Comparison of ENCODE assay signal across 8 cellular contexts in genomic region chr14:75063491-75064204, GRCh38. TPM values are rescaled to one million over a fixed set of nuclear protein-coding genes. Genes with fewer than 3 reads are reported as not detected.
DNase-seq lines count a peak whose midpoint lies in the region; ATAC-seq and TF ChIP-seq lines count a peak whose summit lies in the region.

Gene ACYP1, minus strand, starts transcription at chr14:75064024. Its CDS starts 471 bp downstream, at chr14:75063553.

- H3K4me3 Mint-ChIP-seq in H9 (peak within 1 kb of the TSS; percentile 97 to 98), nephron (peak within 1 kb of the TSS; percentile 96 to 100 (median 99))
- peak within 1 kb of the TSS; percentile 96 to 99 for H3K4me3 Mint-ChIP-seq in stimulated activated naive CD8-positive, alpha-beta T cell treated with anti-CD3 and anti-CD28 coated beads, Interleukin-15, amount 100 ng/mL, for 72 hours

- H3K9me3 Mint-ChIP-seq in H9 (peaks cover 9 to 10% of the 10 kb centered on the region in 2 experiments), nephron (peaks cover 2% of the 10 kb centered on the region)
- H3K9me3 Mint-ChIP-seq in stimulated activated naive CD8-positive, alpha-beta T cell treated with anti-CD3 and anti-CD28 coated beads, Interleukin-15, amount 100 ng/mL, for 72 hours, result no peaks in the 10 kb centered on the region

- WGBS in H9 (ENCODE audit: extremely low coverage, insufficient read length, low lambda C conversion rate), result no CpG with 5 or more reads among the region's 34 CpGs

- no peak within 1 kb of the TSS for H3T11ph ChIP-seq in H9 (ENCODE audit: low read length)

- H3K4me2 ChIP-seq in H9 (ENCODE audit: insufficient read depth, insufficient read length, low read length), result peak within 1 kb of the TSS; percentile 72

- H3K27ac Mint-ChIP-seq in H9 (peak within 1 kb of the TSS; percentile 81 to 97 (median 91); a peak in 6 of 7 replicates), nephron (peak within 1 kb of the TSS; percentile 26 to 69 (median 38))
- peak within 1 kb of the TSS; percentile 95 to 98 for H3K27ac Mint-ChIP-seq in stimulated activated naive CD8-positive, alpha-beta T cell treated with anti-CD3 and anti-CD28 coated beads, Interleukin-15, amount 100 ng/mL, for 72 hours

- no peaks in the 10 kb centered on the region for H4K20me1 ChIP-seq in H9 (ENCODE audit: control insufficient read depth, insufficient read depth, insufficient read length)

- H2BK120ac ChIP-seq in H9 (ENCODE audit: low read depth, low read length, poor library complexity, severe bottlenecking), result no peak within 1 kb of the TSS

- H3K4ac ChIP-seq in H9 (ENCODE audit: low read depth, low read length), result no peak within 1 kb of the TSS

- H3K27ac ChIP-seq in H9 (ENCODE audit: insufficient read length, low read depth, low read length), result no peak within 1 kb of the TSS

- no peak within 1 kb of the TSS for H2AK5ac ChIP-seq in H9 (ENCODE audit: insufficient read length, low read length)

- H3K79me1 ChIP-seq in H9 (ENCODE audit: insufficient read depth, low read depth, low read length, poor library complexity, severe bottlenecking), result no peaks in the 10 kb centered on the region

- peak; percentile 79 for TF ChIP-seq POLR2A in Raji (IDR thresholded peaks at IDR 0.05; ENCODE audit: insufficient read depth, low read depth, low read length)

- no peak within 1 kb of the TSS for H4K91ac ChIP-seq in H9 (ENCODE audit: insufficient read length, low read depth, low read length)

- peak within 1 kb of the TSS; percentile 72 for H3K9ac ChIP-seq in H9 (ENCODE audit: extremely low read depth, insufficient read length, low read length)

- no peak within 1 kb of the TSS for H4K8ac ChIP-seq in H9 (replicated peaks; ENCODE audit: insufficient read length, low read depth, low read length)

- H2AFZ ChIP-seq in H9 (ENCODE audit: low read length), result no peak within 1 kb of the TSS

- H3K9me3 ChIP-seq in H9 (ENCODE audit: control insufficient read depth, low read depth, low read length), result no peaks in the 10 kb centered on the region

- peaks cover 8% of the 10 kb centered on the region for H3K23me2 ChIP-seq in H9 (ENCODE audit: insufficient read length, low read depth, low read length, poor library complexity, severe bottlenecking)

- H4K5ac ChIP-seq in H9 (ENCODE audit: insufficient read length, low read depth, low read length), result no peak within 1 kb of the TSS

- H3K4me1 ChIP-seq in H9 (ENCODE audit: insufficient read depth, low read length), result no peaks in the 10 kb centered on the region

- peaks cover 11% of the 10 kb centered on the region in 2 experiments; a peak in 3 of 4 replicates for H3K4me1 Mint-ChIP-seq in H9
- peaks cover 16% of the 10 kb centered on the region for H3K4me1 Mint-ChIP-seq in nephron
- H3K4me1 Mint-ChIP-seq in stimulated activated naive CD8-positive, alpha-beta T cell treated with anti-CD3 and anti-CD28 coated beads, Interleukin-15, amount 100 ng/mL, for 72 hours, result peaks cover 29% of the 10 kb centered on the region

- H3K18ac ChIP-seq in H9 (ENCODE audit: insufficient read length, low read depth, low read length), result no peak within 1 kb of the TSS

- peaks cover 1% of the 10 kb centered on the region; the same call in 1 of the 2 replicates for H3K79me2 ChIP-seq in H9 (ENCODE audit: insufficient read depth, low read length)

- no peak within 1 kb of the TSS for H2BK12ac ChIP-seq in H9 (ENCODE audit: insufficient read length, low read depth, low read length)

- H3K36me3 Mint-ChIP-seq in H9 (ENCODE audit: insufficient read depth in 1 of 3, low read depth in 3 of 3), result peaks cover 15 to 27% (median 25%) of the 10 kb centered on the region in 3 experiments
- peaks cover 20% of the 10 kb centered on the region for H3K36me3 Mint-ChIP-seq in nephron (ENCODE audit: low read depth)

- no peak within 1 kb of the TSS for H2BK15ac ChIP-seq in H9 (ENCODE audit: low read depth, low read length)

- peak; percentile 99 for ATAC-seq in stimulated activated naive CD8-positive, alpha-beta T cell treated with anti-CD3 and anti-CD28 coated beads, Interleukin-15, amount 100 ng/mL, for 72 hours

- DNase-seq in ELR (ENCODE audit: low read depth) (peak; percentile 92), H9 (peak; percentile 96), M059J (ENCODE audit: low read depth) (peak; percentile 88), fibroblast of peridontal ligament (ENCODE audit: extremely low read depth) (peak; percentile 86)
- peak; percentile 85 for DNase-seq in activated T-helper 9 cell treated with anti-CD3 and anti-CD28 coated beads, Interleukin-2, amount 50 U/mL, for 16 hours (ENCODE audit: low read depth)
- peak; percentile 89 to 91 for DNase-seq in stimulated activated naive CD8-positive, alpha-beta T cell treated with anti-CD3 and anti-CD28 coated beads, Interleukin-15, amount 100 ng/mL, for 72 hours

- no peaks in the 10 kb centered on the region for H3K27me3 ChIP-seq in H9 (ENCODE audit: insufficient read depth, low read length)

- H3K14ac ChIP-seq in H9 (ENCODE audit: insufficient read depth, low read length), result no peak within 1 kb of the TSS

- TF ChIP-seq CTCF in H9 (conservative IDR thresholded peaks at IDR 0.05) (no peak; the same call in 2 of the 3 replicates), nephron (IDR thresholded peaks at IDR 0.05; ENCODE audit: unreplicated experiment in 3 of 3) (no peak)

- H3K56ac ChIP-seq in H9 (ENCODE audit: insufficient read length, low read depth, low read length), result no peak within 1 kb of the TSS

- H3K27me3 Mint-ChIP-seq in H9 (ENCODE audit: low read depth) (no peaks in the 10 kb centered on the region; the same call in 1 of the 2 replicates), nephron (ENCODE audit: low read depth) (no peaks in the 10 kb centered on the region)
- no peaks in the 10 kb centered on the region for H3K27me3 Mint-ChIP-seq in stimulated activated naive CD8-positive, alpha-beta T cell treated with anti-CD3 and anti-CD28 coated beads, Interleukin-15, amount 100 ng/mL, for 72 hours

- H2BK5ac ChIP-seq in H9 (ENCODE audit: insufficient read length, low read length), result no peak within 1 kb of the TSS

- H3K23ac ChIP-seq in H9 (ENCODE audit: insufficient read length, low read depth, low read length), result no peak within 1 kb of the TSS

- H2BK20ac ChIP-seq in H9 (ENCODE audit: low read depth, low read length, poor library complexity, severe bottlenecking), result no peak within 1 kb of the TSS

RNA-seq across cellular contexts. Expression of gene ACYP1, which starts in this region (rescaled TPM):
- total RNA-seq in H9 (2021), result 15.5 and 18.9 TPM in 2 replicates
- 41.3 and 66.9 TPM in 2 replicates for total RNA-seq in M059J (2014; rRNA removed; shearing (Covaris generic))

Comparison
In these comparisons a context has a peak if more than half of its experiments do, and no peak if none do; other contexts are left out.
1. H3K27ac Mint-ChIP-seq: peak in every context shown above with its lines; median percentile 96 in stimulated activated naive CD8-positive, alpha-beta T cell treated with anti-CD3 and anti-CD28 coated beads, Interleukin-15, amount 100 ng/mL, for 72 hours; 91 in H9; 38 in nephron.